Comparison of ENCODE assay signal across 8 cellular contexts in genomic region chr12:49131051-49131972, GRCh38. TPM values are rescaled to one million over a fixed set of nuclear protein-coding genes. Genes with fewer than 3 reads are reported as not detected.
DNase-seq lines count a peak whose midpoint lies in the region; ATAC-seq and TF ChIP-seq lines count a peak whose summit lies in the region.

Gene TUBA1B (minus strand): TSS chr12:49131395. CDS start chr12:49131300, 95 bp downstream.

- intact Hi-C loops in left ventricle myocardium inferior (cut with micrococcal nuclease), result no loop called here
- intact Hi-C loops in prostate gland (cut with DNase I), result loop anchor here (2.0 kb wide), 1 partner anchor 57 kb away; the partner anchor contains the start of gene TUBA1A

- H3K9me3 ChIP-seq in left ventricle myocardium inferior (replicated peaks) (no peaks in the 10 kb centered on the region), prostate gland (no peaks in the 10 kb centered on the region)

- TF ChIP-seq CTCF in left ventricle myocardium inferior (IDR thresholded peaks at IDR 0.05; ENCODE audit: borderline replicate concordance) (no peak), prostate gland (IDR thresholded peaks at IDR 0.05) (peak in 1 of 4 experiments; percentile 2)

- H3K4me3 ChIP-seq in left ventricle myocardium inferior (peak within 1 kb of the TSS; percentile 97), prostate gland (peak within 1 kb of the TSS; percentile 85 to 97)

- under 1% methylated on average over 54 of the region's 82 CpGs for WGBS in prostate gland

- peak within 1 kb of the TSS; percentile 100 for H3K27ac ChIP-seq in left ventricle myocardium inferior (replicated peaks)
- peak within 1 kb of the TSS; percentile 98 to 100 for H3K27ac ChIP-seq in prostate gland

- DNase-seq in NCI-H1694 treated with DMSO at 0.1 percent for 48 hours (lab: John Stamatoyannopoulos, UW), result peak; percentile 76
- DNase-seq in T-helper 2 cell, result peak; percentile 79 to 95 (median 86)
- peak in 55 of 56 donors; percentile 39 to 95 (median 85) for DNase-seq in amygdala (lab: John Stamatoyannopoulos, UW)
- peak; percentile 94 for DNase-seq in left ventricle myocardium inferior
- peak; percentile 90 for DNase-seq in prostate gland (ENCODE audit: low spot score)
- peak; percentile 92 for DNase-seq in ureter (ENCODE audit: low spot score)

- TF ChIP-seq POLR2A in prostate gland (IDR thresholded peaks at IDR 0.05), result peak; percentile 81

- peaks cover 48% of the 10 kb centered on the region for H3K4me1 ChIP-seq in left ventricle myocardium inferior
- no peaks in the 10 kb centered on the region for H3K4me1 ChIP-seq in prostate gland (replicated peaks)

- ATAC-seq in GM18498 (IDR thresholded peaks at IDR 0.05; ENCODE audit: unreplicated experiment) (peak; percentile 73), HG02884 (IDR thresholded peaks at IDR 0.05; ENCODE audit: unreplicated experiment) (peak; percentile 54)

- H3K27me3 ChIP-seq in left ventricle myocardium inferior (ENCODE audit: low read depth), result no peaks in the 10 kb centered on the region
- no peaks in the 10 kb centered on the region for H3K27me3 ChIP-seq in prostate gland (replicated peaks; ENCODE audit: insufficient read depth)

- H3K36me3 ChIP-seq in left ventricle myocardium inferior, result peaks cover 30% of the 10 kb centered on the region
- H3K36me3 ChIP-seq in prostate gland, result no peaks in the 10 kb centered on the region

RNA-seq across cellular contexts. Expression of gene TUBA1B, which starts in this region (rescaled TPM):
- 318 TPM for total RNA-seq in left ventricle myocardium inferior
- 100 to 1,000 TPM; 292 to 922 TPM for total RNA-seq in prostate gland
- total RNA-seq in ureter, result 496 TPM

Comparison
In these comparisons a context has a peak if more than half of its experiments do, and no peak if none do; other contexts are left out.
1. Peak in every context shown above with its lines: DNase-seq, ATAC-seq, H3K4me3 ChIP-seq and H3K27ac ChIP-seq.